ENCODE assay signal across 13 cellular contexts in genomic region chr13:67223742-67224141, GRCh38. TPM values are rescaled to one million over a fixed set of nuclear protein-coding genes. Genes with fewer than 3 reads are reported as not detected.
A peak's percentile ranks its signal among the peaks of the same experiment; 100 is the strongest.
DNase-seq lines count a peak whose midpoint lies in the region; ATAC-seq and TF ChIP-seq lines count a peak whose summit lies in the region.
"Had no signal": no experiment of that assay in that cellular context is flagged by ENCODE, and none has a peak within 500 bp of the region (broad histone marks: within the 10 kb centered on the region; RNA-seq: fewer than 3 reads in every experiment).

No MANE protein-coding gene starts in this region.

- H3K27me3 ChIP-seq in left ventricle myocardium inferior (ENCODE audit: low read depth), result no peaks in the 10 kb centered on the region
- no peaks in the 10 kb centered on the region for H3K27me3 ChIP-seq in upper lobe of right lung

- H3K4me3 Mint-ChIP-seq in nephron progenitor cell, result peak overlapping the region; percentile 68
- H3K4me3 Mint-ChIP-seq: activated naive CD4-positive, alpha-beta T cell treated with anti-CD3 and anti-CD28 coated beads, Interleukin-2, amount 10 ng/mL, durations not matched to agents 7 days and 5 days; natural killer cell; T-helper 17 cell had no signal

- no peaks in the 10 kb centered on the region for H3K9me3 Mint-ChIP-seq in nephron progenitor cell
- H3K9me3 Mint-ChIP-seq: activated naive CD4-positive, alpha-beta T cell treated with anti-CD3 and anti-CD28 coated beads, Interleukin-2, amount 10 ng/mL, durations not matched to agents 7 days and 5 days; natural killer cell had no signal

- no peak overlapping the region for H3K27ac Mint-ChIP-seq in nephron progenitor cell
- H3K27ac Mint-ChIP-seq: activated naive CD4-positive, alpha-beta T cell treated with anti-CD3 and anti-CD28 coated beads, Interleukin-2, amount 10 ng/mL, durations not matched to agents 7 days and 5 days; natural killer cell; T-helper 17 cell had no signal

- H3K4me1 Mint-ChIP-seq in nephron progenitor cell, result peaks cover 16% of the 10 kb centered on the region
- H3K4me1 Mint-ChIP-seq: activated naive CD4-positive, alpha-beta T cell treated with anti-CD3 and anti-CD28 coated beads, Interleukin-2, amount 10 ng/mL, durations not matched to agents 7 days and 5 days had no signal

- H3K27ac ChIP-seq in left ventricle myocardium inferior (replicated peaks) (peak overlapping the region; percentile 29), coronary artery (no peak overlapping the region), upper lobe of right lung (no peak overlapping the region)
- H3K27ac ChIP-seq: HL-60 had no signal

- H3K4me3 ChIP-seq in left ventricle myocardium inferior, result peak overlapping the region; percentile 87
- peak overlapping the region; percentile 52 for H3K4me3 ChIP-seq in coronary artery
- H3K4me3 ChIP-seq in upper lobe of right lung, result peak overlapping the region; percentile 11

- no peaks in the 10 kb centered on the region for H3K27me3 Mint-ChIP-seq in nephron progenitor cell (ENCODE audit: low read depth, poor library complexity)
- H3K27me3 Mint-ChIP-seq: activated naive CD4-positive, alpha-beta T cell treated with anti-CD3 and anti-CD28 coated beads, Interleukin-2, amount 10 ng/mL, durations not matched to agents 7 days and 5 days had no signal

- intact Hi-C loops in left ventricle myocardium inferior (cut with micrococcal nuclease) (no loop called here), Right ventricle myocardium inferior (cut with DNase I) (loop anchor here (1.0 to 5.0 kb wide), 3 partner anchors 76 to 536 kb away; no protein-coding TSS in a partner anchor), upper lobe of right lung (cut with DNase I) (no loop called here)

- H3K9me3 ChIP-seq in left ventricle myocardium inferior (replicated peaks) (no peaks in the 10 kb centered on the region), upper lobe of right lung (no peaks in the 10 kb centered on the region)

- DNase-seq in left ventricle myocardium inferior, result no peak
- no peak for DNase-seq in Right ventricle myocardium inferior (ENCODE audit: missing footprints)
- no peak for DNase-seq in coronary artery (ENCODE audit: low spot score)
- no peak for DNase-seq in nephron progenitor cell
- DNase-seq in upper lobe of right lung, result no peak
- DNase-seq: natural killer cell, NCI-H1048 had no signal

- H3K36me3 ChIP-seq in left ventricle myocardium inferior (no peaks in the 10 kb centered on the region), upper lobe of right lung (no peaks in the 10 kb centered on the region)

- ATAC-seq in Right ventricle myocardium inferior (no peak), upper lobe of right lung (no peak), HG03571 (IDR thresholded peaks at IDR 0.05; ENCODE audit: unreplicated experiment) (no peak), GM19023 (IDR thresholded peaks at IDR 0.05; ENCODE audit: unreplicated experiment) (no peak), GM18517 (IDR thresholded peaks at IDR 0.05; ENCODE audit: unreplicated experiment) (no peak)

- TF ChIP-seq CTCF in left ventricle myocardium inferior (IDR thresholded peaks at IDR 0.05; ENCODE audit: borderline replicate concordance) (no peak), coronary artery (IDR thresholded peaks at IDR 0.05) (no peak), nephron progenitor cell (IDR thresholded peaks at IDR 0.05) (no peak), upper lobe of right lung (IDR thresholded peaks at IDR 0.05) (no peak)

- H3K36me3 Mint-ChIP-seq in nephron progenitor cell (ENCODE audit: low read depth), result no peaks in the 10 kb centered on the region
- H3K36me3 Mint-ChIP-seq: activated naive CD4-positive, alpha-beta T cell treated with anti-CD3 and anti-CD28 coated beads, Interleukin-2, amount 10 ng/mL, durations not matched to agents 7 days and 5 days; natural killer cell had no signal

- H3K4me1 ChIP-seq in left ventricle myocardium inferior, result peaks cover 64% of the 10 kb centered on the region
- H3K4me1 ChIP-seq in upper lobe of right lung, result no peaks in the 10 kb centered on the region

RNA-seq across cellular contexts. Expression of gene PCDH9, which starts 6.4 kb away (rescaled TPM):
- total RNA-seq in left ventricle myocardium inferior, result 14.7 TPM
- 9.9 TPM for total RNA-seq in Right ventricle myocardium inferior
- total RNA-seq in upper lobe of right lung, result 5.1 TPM

Comparison
In these comparisons a context has a peak if more than half of its experiments do, and no peak if none do; other contexts are left out.
1. H3K4me3 ChIP-seq: peak in every context shown above with its lines; median percentile 87 in left ventricle myocardium inferior; 52 in coronary artery; 11 in upper lobe of right lung.